2 cellular contexts compared by ENCODE assay signal in genomic region chr17:6435968-6436367, GRCh38.
TF ChIP-seq lines count a peak whose summit lies in the region.

No MANE protein-coding gene starts in this region.

TF ChIP-seq in HEK293, 187 proteins besides CTCF, POLR2A, EP300 and RAD21 (continued from another document):
- TF ChIP-seq SALL2 (tag by site-specific recombination; IDR thresholded peaks at IDR 0.05; ENCODE audit: borderline replicate concordance): no peak

TF ChIP-seq in neural cell, 6 proteins besides CTCF, POLR2A, EP300 and RAD21 (continued from another document):
- TF ChIP-seq, protein P1, sequence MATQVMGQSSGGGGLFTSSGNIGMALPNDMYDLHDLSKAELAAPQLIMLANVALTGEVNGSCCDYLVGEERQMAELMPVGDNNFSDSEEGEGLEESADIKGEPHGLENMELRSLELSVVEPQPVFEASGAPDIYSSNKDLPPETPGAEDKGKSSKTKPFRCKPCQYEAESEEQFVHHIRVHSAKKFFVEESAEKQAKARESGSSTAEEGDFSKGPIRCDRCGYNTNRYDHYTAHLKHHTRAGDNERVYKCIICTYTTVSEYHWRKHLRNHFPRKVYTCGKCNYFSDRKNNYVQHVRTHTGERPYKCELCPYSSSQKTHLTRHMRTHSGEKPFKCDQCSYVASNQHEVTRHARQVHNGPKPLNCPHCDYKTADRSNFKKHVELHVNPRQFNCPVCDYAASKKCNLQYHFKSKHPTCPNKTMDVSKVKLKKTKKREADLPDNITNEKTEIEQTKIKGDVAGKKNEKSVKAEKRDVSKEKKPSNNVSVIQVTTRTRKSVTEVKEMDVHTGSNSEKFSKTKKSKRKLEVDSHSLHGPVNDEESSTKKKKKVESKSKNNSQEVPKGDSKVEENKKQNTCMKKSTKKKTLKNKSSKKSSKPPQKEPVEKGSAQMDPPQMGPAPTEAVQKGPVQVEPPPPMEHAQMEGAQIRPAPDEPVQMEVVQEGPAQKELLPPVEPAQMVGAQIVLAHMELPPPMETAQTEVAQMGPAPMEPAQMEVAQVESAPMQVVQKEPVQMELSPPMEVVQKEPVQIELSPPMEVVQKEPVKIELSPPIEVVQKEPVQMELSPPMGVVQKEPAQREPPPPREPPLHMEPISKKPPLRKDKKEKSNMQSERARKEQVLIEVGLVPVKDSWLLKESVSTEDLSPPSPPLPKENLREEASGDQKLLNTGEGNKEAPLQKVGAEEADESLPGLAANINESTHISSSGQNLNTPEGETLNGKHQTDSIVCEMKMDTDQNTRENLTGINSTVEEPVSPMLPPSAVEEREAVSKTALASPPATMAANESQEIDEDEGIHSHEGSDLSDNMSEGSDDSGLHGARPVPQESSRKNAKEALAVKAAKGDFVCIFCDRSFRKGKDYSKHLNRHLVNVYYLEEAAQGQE (IDR thresholded peaks at IDR 0.05; ENCODE audit: borderline replicate concordance): no peak
